In genomic region chr14:74611672-74612345, GRCh38 we compare ENCODE assay signal across 8 cellular contexts. TPM values are rescaled to one million over a fixed set of nuclear protein-coding genes. Genes with fewer than 3 reads are reported as not detected.
DNase-seq lines count a peak whose midpoint lies in the region; TF ChIP-seq lines count a peak whose summit lies in the region.

Gene LTBP2, minus strand, starts transcription at chr14:74612237. Its CDS starts 293 bp downstream, at chr14:74611944.

- no peak within 1 kb of the TSS for H3K27ac Mint-ChIP-seq in T-helper 2 cell treated with Interferon-gamma antibody and Interleukin-4, amounts not matched to agents 5 μg/mL and 100 μg/mL, for 36 hours

- DNase-seq in DMS53 (lab: John Stamatoyannopoulos, UW) (peak; percentile 53), DMS53 treated with DMSO at 0.1 percent for 48 hours (lab: John Stamatoyannopoulos, UW; ENCODE audit: unreplicated experiment) (no peak), epithelial cell of esophagus (ENCODE audit: low read depth) (peak; percentile 27), myocyte (ENCODE audit: low read depth) (no peak), NCI-H2171 treated with DMSO at 0.1 percent for 48 hours (lab: John Stamatoyannopoulos, UW) (no peak), medulla oblongata (ENCODE audit: extremely low spot score) (no peak)
- DNase-seq in T-helper 2 cell treated with Interferon-gamma antibody and Interleukin-4, amounts not matched to agents 5 μg/mL and 100 μg/mL, for 36 hours (ENCODE audit: low spot score): peak; percentile 14
- no peak for DNase-seq in stimulated activated naive CD4-positive, alpha-beta T cell treated with Interleukin-2 at 50 U/mL for 16 hours (lab: John Stamatoyannopoulos, UW)

- no peaks in the 10 kb centered on the region for H3K36me3 Mint-ChIP-seq in T-helper 2 cell treated with Interferon-gamma antibody and Interleukin-4, amounts not matched to agents 5 μg/mL and 100 μg/mL, for 36 hours (ENCODE audit: low read depth)

- peak within 1 kb of the TSS; percentile 56 for H3K4me3 ChIP-seq in epithelial cell of esophagus (ENCODE audit: low read length)

- no peak for TF ChIP-seq CTCF in epithelial cell of esophagus (IDR thresholded peaks at IDR 0.05; ENCODE audit: insufficient read depth, low read depth, low read length, missing control alignments)

- H3K9me3 Mint-ChIP-seq in T-helper 2 cell treated with Interferon-gamma antibody and Interleukin-4, amounts not matched to agents 5 μg/mL and 100 μg/mL, for 36 hours: no peaks in the 10 kb centered on the region

- peak within 1 kb of the TSS; percentile 74 for H3K4me3 Mint-ChIP-seq in T-helper 2 cell treated with Interferon-gamma antibody and Interleukin-4, amounts not matched to agents 5 μg/mL and 100 μg/mL, for 36 hours

- H3K27me3 Mint-ChIP-seq in T-helper 2 cell treated with Interferon-gamma antibody and Interleukin-4, amounts not matched to agents 5 μg/mL and 100 μg/mL, for 36 hours (ENCODE audit: low read depth): peaks cover 50% of the 10 kb centered on the region

- peaks cover 14% of the 10 kb centered on the region for H3K4me1 Mint-ChIP-seq in T-helper 2 cell treated with Interferon-gamma antibody and Interleukin-4, amounts not matched to agents 5 μg/mL and 100 μg/mL, for 36 hours (ENCODE audit: low read depth)

RNA-seq across cellular contexts. Expression of gene LTBP2, which starts in this region (rescaled TPM):
- total RNA-seq in myocyte: 16.5 and 18.6 TPM in 2 replicates
- 477 TPM for polyA plus RNA-seq in myocyte (2012)

Comparison
In these comparisons a context has a peak if more than half of its experiments do, and no peak if none do; other contexts are left out.
1. DNase-seq: peak in DMS53 (single experiment), T-helper 2 cell treated with Interferon-gamma antibody and Interleukin-4, amounts not matched to agents 5 μg/mL and 100 μg/mL, for 36 hours (single experiment) and epithelial cell of esophagus (single experiment); none in DMS53 treated with DMSO at 0.1 percent for 48 hours (single experiment), myocyte (single experiment), NCI-H2171 treated with DMSO at 0.1 percent for 48 hours (single experiment), stimulated activated naive CD4-positive, alpha-beta T cell treated with Interleukin-2 at 50 U/mL for 16 hours (single experiment) and medulla oblongata (single experiment).